ENCODE assay signal across 15 cellular contexts in genomic region chr3:67976683-67977082, GRCh38.
DNase-seq lines count a peak whose midpoint lies in the region; ATAC-seq and TF ChIP-seq lines count a peak whose summit lies in the region.
"Had no signal": no experiment of that assay in that cellular context is flagged by ENCODE, and none has a peak within 500 bp of the region (broad histone marks: within the 10 kb centered on the region; RNA-seq: fewer than 3 reads in every experiment).

No MANE protein-coding gene starts in this region.

- intact Hi-C loops in left lung (cut with DNase I), result no loop called here

- H3K36me3 ChIP-seq in SJCRH30 (no peaks in the 10 kb centered on the region), left lung (no peaks in the 10 kb centered on the region)
- H3K36me3 ChIP-seq: BLaER1, HAP-1 had no signal

- H3K4me1 ChIP-seq in SJCRH30, result no peaks in the 10 kb centered on the region
- H3K4me1 ChIP-seq in left lung, result no peaks in the 10 kb centered on the region
- H3K4me1 ChIP-seq: Caco-2, HAP-1 had no signal

- no peak for ATAC-seq in left lung

- H3K27ac ChIP-seq in SJCRH30 (no peak overlapping the region), left lung (no peak overlapping the region)
- H3K27ac ChIP-seq: BLaER1 had no signal

- DNase-seq in HCEC 1CT, result peak; percentile 71
- peak; percentile 12 for DNase-seq in LHCN-M2 (ENCODE audit: low read depth)
- DNase-seq in glomerular visceral epithelial cell (ENCODE audit: extremely low spot score), result peak; percentile 5
- DNase-seq in SJCRH30, result no peak
- no peak for DNase-seq in anterior cingulate cortex (lab: John Stamatoyannopoulos, UW)
- DNase-seq in activated gamma-delta T cell treated with Interleukin-2 at 50 U/mL for 16 hours, result no peak
- DNase-seq in left lung, result no peak
- DNase-seq: AML-193; Caco-2; CD8-positive, alpha-beta memory T cell; DND-41; HFFc6; IMR-90 had no signal

- no peaks in the 10 kb centered on the region for H3K9me3 ChIP-seq in SJCRH30 (replicated peaks)
- no peaks in the 10 kb centered on the region for H3K9me3 ChIP-seq in left lung
- H3K9me3 ChIP-seq: BLaER1, Caco-2, HAP-1 had no signal

- no peaks in the 10 kb centered on the region for H3K27me3 ChIP-seq in SJCRH30
- no peaks in the 10 kb centered on the region for H3K27me3 ChIP-seq in left lung
- H3K27me3 ChIP-seq: BLaER1 had no signal

- TF ChIP-seq CTCF in left lung (IDR thresholded peaks at IDR 0.05), result no peak

- H3K4me3 ChIP-seq in SJCRH30, result no peak overlapping the region
- H3K4me3 ChIP-seq in left lung, result no peak overlapping the region
- H3K4me3 ChIP-seq: BLaER1, HAP-1 had no signal

Comparison
In these comparisons a context has a peak if more than half of its experiments do, and no peak if none do; other contexts are left out.
1. DNase-seq: peak in HCEC 1CT (single experiment), LHCN-M2 (single experiment) and glomerular visceral epithelial cell (single experiment); none in SJCRH30 (0 of 2), anterior cingulate cortex (0 of 58), activated gamma-delta T cell treated with Interleukin-2 at 50 U/mL for 16 hours (single experiment) and left lung (0 of 2).